ENCODE assay signal across 26 cellular contexts in the genomic region with DNA sequence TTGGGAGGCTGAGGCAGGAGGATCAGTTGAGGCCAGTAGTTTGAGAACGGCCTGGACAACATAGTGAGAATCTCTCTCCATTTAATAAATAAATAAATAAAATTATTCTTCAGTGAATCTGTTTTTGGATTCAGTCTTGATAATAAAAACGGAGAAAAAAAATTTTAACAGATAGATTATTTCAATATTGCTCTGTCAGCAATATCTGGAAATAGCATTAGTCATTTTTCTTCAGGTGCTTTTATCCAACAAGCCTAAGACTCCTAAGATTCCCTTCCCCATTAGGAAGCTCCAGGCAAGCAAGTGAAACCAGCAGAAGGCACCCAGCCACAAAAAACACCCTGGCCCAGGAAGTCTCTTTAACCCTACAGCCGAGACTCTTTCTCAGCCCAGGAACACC.
"Had no signal": no experiment of that assay in that cellular context is flagged by ENCODE, and none has a peak within 500 bp of the region (broad histone marks: within the 10 kb centered on the region; RNA-seq: fewer than 3 reads in every experiment).

No MANE protein-coding gene starts in this region.

- ATAC-seq: heart right ventricle; left ventricle myocardium superior; lower lobe of right lung; mucosa of descending colon; naive thymus-derived CD4-positive, alpha-beta T cell; stimulated activated effector memory CD8-positive, alpha-beta T cell treated with anti-CD3 and anti-CD28 coated beads, Interleukin-12 subunit alpha, Interleukin-12 subunit beta, amount 100 ng/mL, for 72 hours had no signal

- H3K27me3 Mint-ChIP-seq: naive thymus-derived CD4-positive, alpha-beta T cell; type B pancreatic cell had no signal

- H3K27ac ChIP-seq: colonic mucosa, lower lobe of right lung, neural progenitor cell, prostate gland, right atrium auricular region, sigmoid colon, thyroid gland had no signal

- DNase-seq: colonic mucosa; dermis blood vessel endothelial cell; effector memory CD4-positive, alpha-beta T cell; esophagus squamous epithelium; foreskin melanocyte; glutamatergic neuron; heart right ventricle; hippocampal formation; islet precursor cell; left ventricle myocardium superior; lower lobe of right lung; mucosa of descending colon; naive thymus-derived CD4-positive, alpha-beta T cell; sigmoid colon; stimulated activated CD4-positive, alpha-beta T cell treated with anti-CD3 and anti-CD28 coated beads, Interleukin-2, amount 100 ng/mL, for 24 hours; stimulated activated CD4-positive, alpha-beta T cell treated with anti-CD3 and anti-CD28 coated beads, Interleukin-4, amount 100 ng/mL, for 24 hours; stimulated activated naive CD4-positive, alpha-beta T cell treated with Interleukin-2 at 50 U/mL for 16 hours; stomach; thyroid gland had no signal

- H3K36me3 ChIP-seq: colonic mucosa, esophagus squamous epithelium, heart right ventricle, lower lobe of right lung, neural progenitor cell, prostate gland, right atrium auricular region, sigmoid colon, stomach, thyroid gland had no signal

- H3K9me3 Mint-ChIP-seq: mesothelial cell of epicardium; nephron; neural progenitor cell; stimulated activated effector memory CD8-positive, alpha-beta T cell treated with anti-CD3 and anti-CD28 coated beads, Interleukin-12 subunit alpha, Interleukin-12 subunit beta, amount 100 ng/mL, for 72 hours; type B pancreatic cell had no signal

- H3K27me3 ChIP-seq: colonic mucosa, esophagus squamous epithelium, heart right ventricle, neural progenitor cell, right atrium auricular region, sigmoid colon, stomach, thyroid gland had no signal

- H3K4me3 Mint-ChIP-seq: mesothelial cell of epicardium; nephron; neural progenitor cell; stimulated activated effector memory CD8-positive, alpha-beta T cell treated with anti-CD3 and anti-CD28 coated beads, Interleukin-12 subunit alpha, Interleukin-12 subunit beta, amount 100 ng/mL, for 72 hours; type B pancreatic cell had no signal

- H3K36me3 Mint-ChIP-seq: mesothelial cell of epicardium had no signal

- H3K4me3 ChIP-seq: colonic mucosa, esophagus squamous epithelium, heart right ventricle, lower lobe of right lung, mucosa of descending colon, neural progenitor cell, prostate gland, right atrium auricular region, sigmoid colon, stomach, thyroid gland had no signal

- H3K4me1 Mint-ChIP-seq: neural progenitor cell had no signal

- H3K4me1 ChIP-seq: colonic mucosa had no signal

- H3K27ac Mint-ChIP-seq: nephron; neural progenitor cell; stimulated activated effector memory CD8-positive, alpha-beta T cell treated with anti-CD3 and anti-CD28 coated beads, Interleukin-12 subunit alpha, Interleukin-12 subunit beta, amount 100 ng/mL, for 72 hours; type B pancreatic cell had no signal

- H3K9me3 ChIP-seq: colonic mucosa, esophagus squamous epithelium, heart right ventricle, lower lobe of right lung, mucosa of descending colon, prostate gland, right atrium auricular region, sigmoid colon, stomach, thyroid gland had no signal
